8 cellular contexts compared by ENCODE assay signal in genomic region chr17:17812211-17813054, GRCh38. TPM values are rescaled to one million over a fixed set of nuclear protein-coding genes. Genes with fewer than 3 reads are reported as not detected.
A peak's percentile ranks its signal among the peaks of the same experiment; 100 is the strongest.
DNase-seq lines count a peak whose midpoint lies in the region; FAIRE-seq and TF ChIP-seq lines count a peak whose summit lies in the region.

No MANE protein-coding gene starts in this region.

- H3K9me2 ChIP-seq in hepatocyte (replicated peaks; ENCODE audit: insufficient read depth), result no peaks in the 10 kb centered on the region

- peaks cover 0 to 2% of the 10 kb centered on the region in 2 donors for H3K4me1 ChIP-seq in ascending aorta
- H3K4me1 ChIP-seq in hepatocyte (ENCODE audit: insufficient read depth), result peaks cover 34% of the 10 kb centered on the region
- H3K4me1 ChIP-seq in small intestine (ENCODE audit: control insufficient read depth in 2 of 2, insufficient read depth in 1 of 2, low read depth in 1 of 2, low read length in 1 of 2), result no peaks in the 10 kb centered on the region

- FAIRE-seq in small intestine (lab: Jason Lieb, UNC), result no peak

- H3K27ac ChIP-seq in ascending aorta (no peak overlapping the region), hepatocyte (peak overlapping the region; percentile 86), small intestine (ENCODE audit: low read depth in 1 of 2, low read length in 1 of 2) (peak overlapping the region; percentile 22 to 25)

- no peak overlapping the region for H2AFZ ChIP-seq in hepatocyte

- H4K20me1 ChIP-seq in hepatocyte (ENCODE audit: insufficient read depth, poor library complexity, severe bottlenecking), result peaks cover 28% of the 10 kb centered on the region

- H3K4me3 ChIP-seq in H7 (ENCODE audit: insufficient read depth, low read depth, low read length) (no peak overlapping the region), ascending aorta (no peak overlapping the region), hepatocyte (no peak overlapping the region), small intestine (ENCODE audit: low read depth in 1 of 2, low read length in 2 of 2) (no peak overlapping the region)

- peaks cover 18% of the 10 kb centered on the region for H3K27me3 ChIP-seq in H7 (ENCODE audit: control insufficient read depth, insufficient read depth, low read length)
- H3K27me3 ChIP-seq in ascending aorta, result no peaks in the 10 kb centered on the region
- no peaks in the 10 kb centered on the region for H3K27me3 ChIP-seq in hepatocyte
- H3K27me3 ChIP-seq in small intestine (ENCODE audit: control insufficient read depth in 2 of 2, insufficient read depth in 2 of 2, low read length in 2 of 2), result no peaks in the 10 kb centered on the region

- H3K9me3 ChIP-seq in ascending aorta (no peaks in the 10 kb centered on the region), hepatocyte (ENCODE audit: low read depth) (no peaks in the 10 kb centered on the region), small intestine (ENCODE audit: control insufficient read depth, low read depth) (no peaks in the 10 kb centered on the region)

- peaks cover 3% of the 10 kb centered on the region for H3K79me2 ChIP-seq in hepatocyte

- WGBS in hepatocyte (ENCODE audit: low lambda C conversion rate, missing lambda C conversion rate), result 68% methylated on average over 59 of the region's 59 CpGs
- WGBS in small intestine, 3 donors, result 62 to 63% (median 63%) methylated on average over 53 to 59 of the region's 59 CpGs

- DNase-seq in C1 segment of cervical spinal cord (lab: John Stamatoyannopoulos, UW) (peak in 10 of 14 donors; percentile 33 to 82 (median 52)), H7 (peak; percentile 99), T-helper 2 cell (peak; percentile 39 to 55 (median 52)), ascending aorta (ENCODE audit: low spot score in 2 of 2) (peak in 1 of 2 donors; percentile 85), hepatocyte (ENCODE audit: low spot score) (peak; percentile 75), small intestine (peak; percentile 35), NCI-H187 (lab: John Stamatoyannopoulos, UW) (no peak), mesenteric fat pad (ENCODE audit: low spot score) (no peak)

- peak; percentile 97 to 100 (median 100) for TF ChIP-seq CTCF in ascending aorta (IDR thresholded peaks at IDR 0.05)
- TF ChIP-seq CTCF in hepatocyte (IDR thresholded peaks at IDR 0.05; ENCODE audit: poor library complexity), result peak; percentile 96

- intact Hi-C loops in ascending aorta (cut with DNase I), result loop anchor here (1.0 to 2.0 kb wide), 2 partner anchors 48 to 220 kb away; no protein-coding TSS in a partner anchor

- H3K4me2 ChIP-seq in hepatocyte, result peak overlapping the region; percentile 25

- H3K36me3 ChIP-seq in H7 (replicated peaks; ENCODE audit: control insufficient read depth, insufficient read depth, low read length) (peaks cover 20% of the 10 kb centered on the region), ascending aorta (peaks cover 15 to 36% of the 10 kb centered on the region in 2 donors), hepatocyte (replicated peaks; ENCODE audit: insufficient read depth, low read depth) (no peaks in the 10 kb centered on the region), small intestine (ENCODE audit: control insufficient read depth in 2 of 2, insufficient read depth in 2 of 2, low read length in 2 of 2) (peaks cover 21 to 26% of the 10 kb centered on the region in 2 donors)

RNA-seq across cellular contexts. Expression of gene SREBF1, which starts 24.4 kb away (rescaled TPM):
- total RNA-seq in H7 (2014; rRNA removed; shearing (Covaris generic)), result 34.2 and 43.6 TPM in 2 replicates
- 141 TPM for total RNA-seq in ascending aorta
- 47.0 and 57.1 TPM in 2 replicates for total RNA-seq in hepatocyte
- polyA plus RNA-seq in hepatocyte, result 107 and 140 TPM in 2 replicates
- polyA plus RNA-seq in small intestine, result 100 to 1,000 TPM in 2 of 3 donors, 10 to 100 TPM in 1; 99.7 to 155 (median 111) TPM
- total RNA-seq in mesenteric fat pad, result 39.9 TPM

Comparison
In these comparisons a context has a peak if more than half of its experiments do, and no peak if none do; other contexts are left out.
1. DNase-seq: peak in C1 segment of cervical spinal cord (10 of 14), H7 (single experiment), T-helper 2 cell (5 of 5), hepatocyte (single experiment) and small intestine (single experiment); none in NCI-H187 (0 of 2) and mesenteric fat pad (single experiment).
2. H3K27ac ChIP-seq: peak in hepatocyte (single experiment) and small intestine (2 of 2); none in ascending aorta (0 of 2).